Comparison of ENCODE assay signal across 31 cellular contexts in the genomic region with DNA sequence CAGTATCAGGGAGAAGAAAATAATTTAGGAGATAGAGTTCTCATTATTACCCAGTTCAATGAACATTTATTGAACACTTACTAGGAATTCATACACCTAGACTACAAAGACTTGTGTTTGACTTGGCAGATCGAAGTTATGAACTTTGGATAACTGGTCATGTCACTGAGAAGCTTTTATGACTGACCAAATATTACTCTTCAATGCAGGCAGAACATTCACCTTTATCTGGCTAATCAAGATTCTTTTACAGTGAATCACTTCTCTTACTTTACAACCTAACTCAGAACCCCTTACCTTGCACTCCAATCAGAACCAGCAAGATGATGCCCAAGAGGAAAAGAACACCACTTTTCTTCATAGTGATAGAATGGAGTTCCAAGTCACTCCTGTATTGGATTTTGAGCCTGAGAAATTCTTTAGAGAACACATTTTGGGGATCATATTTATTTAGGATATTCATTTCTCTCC. TPM values are rescaled to one million over a fixed set of nuclear protein-coding genes. Genes with fewer than 3 reads are reported as not detected.
DNase-seq lines count a peak whose midpoint lies in the region; ATAC-seq and TF ChIP-seq lines count a peak whose summit lies in the region.
"Had no signal": no experiment of that assay in that cellular context is flagged by ENCODE, and none has a peak within 500 bp of the region (broad histone marks: within the 10 kb centered on the region; RNA-seq: fewer than 3 reads in every experiment).

Gene CXCL9 (minus strand): TSS at position 421 of the 471 bp plus-strand sequence. CDS start 60 bp downstream, at position 361.

- no peak for DNase-seq in activated T-cell treated with anti-CD3 and anti-CD28 coated beads, Interleukin-2, amount 50 U/mL, for 4 hours
- no peak for DNase-seq in activated T-cell treated with anti-CD3 and anti-CD28 coated beads, Interleukin-2, amount 50 U/mL, for 48 hours
- DNase-seq in PC-3 (peak; percentile 86), foreskin keratinocyte (peak; percentile 61 to 79), spleen (no peak), DMS 273 treated with DMSO at 0.1 percent for 48 hours (lab: John Stamatoyannopoulos, UW) (no peak), NCI-H1694 treated with DMSO at 0.1 percent for 48 hours (lab: John Stamatoyannopoulos, UW) (no peak)
- DNase-seq: 8988T; activated CD4-positive, alpha-beta T cell treated with anti-CD3 and anti-CD28 coated beads for 36 hours; activated CD8-positive, alpha-beta memory T cell treated with anti-CD3 and anti-CD28 coated beads, Interleukin-2, amount 50 U/mL, for 48 hours; activated CD8-positive, alpha-beta T cell treated with anti-CD3 and anti-CD28 coated beads for 36 hours; activated naive CD4-positive, alpha-beta T cell treated with anti-CD3 and anti-CD28 coated beads, Interleukin-2, amount 50 U/mL, for 16 hours; amygdala; DND-41; GF-D8; midbrain; naive thymus-derived CD4-positive, alpha-beta T cell; NCI-H2029; NCI-H526; SHP77; sigmoid colon; stimulated activated CD4-positive, alpha-beta T cell treated with anti-CD3 and anti-CD28 coated beads, Interleukin-4, amount 100 ng/mL, for 24 hours; substantia nigra; upper lobe of right lung had no signal

- peak within 1 kb of the TSS; percentile 37 for H3K27ac ChIP-seq in PC-3 (ENCODE audit: low read length)
- no peak within 1 kb of the TSS for H3K27ac ChIP-seq in foreskin keratinocyte
- no peak within 1 kb of the TSS for H3K27ac ChIP-seq in spleen
- H3K27ac ChIP-seq: neutrophil, prostate gland, sigmoid colon, upper lobe of right lung had no signal

- TF ChIP-seq POLR2A in spleen (IDR thresholded peaks at IDR 0.05), result no peak

- no peak for ATAC-seq in activated T-cell treated with anti-CD3 and anti-CD28 coated beads, Interleukin-2, amount 50 U/mL, for 4 hours
- ATAC-seq in PC-3 (peak; percentile 81), foreskin keratinocyte (peak; percentile 84), HG02759 (IDR thresholded peaks at IDR 0.05; ENCODE audit: unreplicated experiment) (no peak)
- ATAC-seq: activated CD4-positive, alpha-beta T cell treated with anti-CD3 and anti-CD28 coated beads for 36 hours; activated CD8-positive, alpha-beta T cell treated with anti-CD3 and anti-CD28 coated beads for 36 hours; activated T-helper 17 cell treated with anti-CD3 and anti-CD28 coated beads, Interleukin-2, amount 50 U/mL, for 72 hours; naive thymus-derived CD4-positive, alpha-beta T cell; upper lobe of right lung had no signal

- no peaks in the 10 kb centered on the region for H3K79me2 ChIP-seq in PC-3 (ENCODE audit: low read length)

- H4K20me1 ChIP-seq in PC-3 (ENCODE audit: low read length), result no peaks in the 10 kb centered on the region

- POLR2A ChIA-PET in PC-3 (lab: Charles Lee; ENCODE audit: unreplicated experiment), result no interaction called here

- intact Hi-C loops in PC-3 (cut with micrococcal nuclease) (no loop called here), spleen (cut with DNase I; ENCODE audit: low total_unique reads) (no loop called here)

- no peak within 1 kb of the TSS for H2AFZ ChIP-seq in PC-3 (ENCODE audit: low read length)

- peak within 1 kb of the TSS; percentile 49 for H3K4me2 ChIP-seq in PC-3 (ENCODE audit: low read length)

- H3K4me1 ChIP-seq in PC-3 (ENCODE audit: insufficient read depth, low read length) (peaks cover 31% of the 10 kb centered on the region), foreskin keratinocyte (peaks cover 12% of the 10 kb centered on the region), spleen (peaks cover 0 to 12% (median 6%) of the 10 kb centered on the region in 6 donors)
- H3K4me1 ChIP-seq: prostate gland had no signal

- peaks cover 11% of the 10 kb centered on the region for H3K27me3 Mint-ChIP-seq in activated T-cell treated with anti-CD3 and anti-CD28 coated beads, Interleukin-2, amount 50 U/mL, for 4 hours (ENCODE audit: low read depth)

- no peaks in the 10 kb centered on the region for H3F3A ChIP-seq in PC-3 (ENCODE audit: low read length, unreplicated experiment)

- no peaks in the 10 kb centered on the region for H3K9me3 ChIP-seq in PC-3 (ENCODE audit: low read length)
- no peaks in the 10 kb centered on the region for H3K9me3 ChIP-seq in spleen
- H3K9me3 ChIP-seq: neutrophil, prostate gland, sigmoid colon, upper lobe of right lung had no signal

- no peak for TF ChIP-seq CTCF in PC-3 (conservative IDR thresholded peaks at IDR 0.05; ENCODE audit: low read depth, low read length)
- TF ChIP-seq CTCF in foreskin keratinocyte (conservative IDR thresholded peaks at IDR 0.05), result no peak
- no peak for TF ChIP-seq CTCF in spleen (IDR thresholded peaks at IDR 0.05 in 8 of 11, conservative IDR thresholded peaks at IDR 0.05 in 3 of 11)

- no peaks in the 10 kb centered on the region for H3K36me3 Mint-ChIP-seq in activated T-cell treated with anti-CD3 and anti-CD28 coated beads, Interleukin-2, amount 50 U/mL, for 4 hours (ENCODE audit: insufficient read depth)
- H3K36me3 Mint-ChIP-seq: CD14-positive monocyte; naive thymus-derived CD4-positive, alpha-beta T cell had no signal

- WGBS in spleen, 5 donors, result 70 to 77% (median 73%) methylated on average over 1 of the region's 1 CpG

- H3K27me3 ChIP-seq in PC-3 (ENCODE audit: low read length) (no peaks in the 10 kb centered on the region), foreskin keratinocyte (no peaks in the 10 kb centered on the region), spleen (replicated peaks in 1 of 7) (no peaks in the 10 kb centered on the region)
- H3K27me3 ChIP-seq: neutrophil, sigmoid colon, upper lobe of right lung had no signal

- BruUV-seq in PC-3 (replicated peaks; lab: Mats Ljungman, UMichigan), result no TSS peak

- no peaks in the 10 kb centered on the region for H3K36me3 ChIP-seq in PC-3 (ENCODE audit: low read depth, low read length)
- H3K36me3 ChIP-seq in spleen, result no peaks in the 10 kb centered on the region
- H3K36me3 ChIP-seq: neutrophil, prostate gland, sigmoid colon, upper lobe of right lung had no signal

- no peaks in the 10 kb centered on the region for H3K9me3 Mint-ChIP-seq in activated T-cell treated with anti-CD3 and anti-CD28 coated beads, Interleukin-2, amount 50 U/mL, for 4 hours
- H3K9me3 Mint-ChIP-seq: activated CD8-positive, alpha-beta T cell treated with anti-CD3 and anti-CD28 coated beads for 36 hours; activated T-helper 17 cell treated with anti-CD3 and anti-CD28 coated beads, Interleukin-2, amount 50 U/mL, for 72 hours; naive thymus-derived CD4-positive, alpha-beta T cell had no signal

- peak within 1 kb of the TSS; percentile 40 for H3K4me3 Mint-ChIP-seq in activated T-cell treated with anti-CD3 and anti-CD28 coated beads, Interleukin-2, amount 50 U/mL, for 4 hours
- H3K4me3 Mint-ChIP-seq: activated CD4-positive, alpha-beta T cell treated with anti-CD3 and anti-CD28 coated beads for 36 hours; activated CD8-positive, alpha-beta T cell treated with anti-CD3 and anti-CD28 coated beads for 36 hours; activated T-helper 17 cell treated with anti-CD3 and anti-CD28 coated beads, Interleukin-2, amount 50 U/mL, for 72 hours; CD14-positive monocyte; naive thymus-derived CD4-positive, alpha-beta T cell had no signal

- H3K4me3 ChIP-seq in PC-3 (ENCODE audit: low read length) (no peak within 1 kb of the TSS), spleen (no peak within 1 kb of the TSS)
- H3K4me3 ChIP-seq: prostate gland, sigmoid colon, upper lobe of right lung had no signal

- no peaks in the 10 kb centered on the region for H3K9me2 ChIP-seq in PC-3 (replicated peaks; ENCODE audit: low read length)

- no peak within 1 kb of the TSS for H3K9ac ChIP-seq in PC-3 (ENCODE audit: low read length)

- CTCF ChIA-PET in PC-3 (lab: Charles Lee), result no interaction called here

- H3K4me1 Mint-ChIP-seq in activated T-cell treated with anti-CD3 and anti-CD28 coated beads, Interleukin-2, amount 50 U/mL, for 4 hours (ENCODE audit: low read depth), result no peaks in the 10 kb centered on the region
- H3K4me1 Mint-ChIP-seq: activated T-helper 17 cell treated with anti-CD3 and anti-CD28 coated beads, Interleukin-2, amount 50 U/mL, for 72 hours had no signal

RNA-seq across cellular contexts. Expression of gene CXCL9, which starts in this region (rescaled TPM):
- 10 to 100 TPM; 13.0 to 65.1 (median 15.1) TPM for total RNA-seq in activated T-cell treated with anti-CD3 and anti-CD28 coated beads, Interleukin-2, amount 50 U/mL, for 4 hours
- total RNA-seq in PC-3 (2014; rRNA removed) (not detected in 2 replicates), foreskin keratinocyte (not detected in 2 replicates), spleen (10 to 100 TPM in 3 of 7 donors, 1 to 10 TPM in 4; 3.4 to 20.9 (median 6.0) TPM)
- polyA plus RNA-seq in foreskin keratinocyte (0.01 TPM in 1 of 2 replicates, not detected in the other), spleen (10 to 100 TPM; 22.5 to 25.5 (median 23.9) TPM)
- total RNA-seq: endothelial cell of umbilical vein; glomerular endothelial cell; naive thymus-derived CD4-positive, alpha-beta T cell; sigmoid colon had no signal
- polyA plus RNA-seq: endothelial cell of umbilical vein; naive thymus-derived CD4-positive, alpha-beta T cell had no signal

Comparison
In these comparisons a context has a peak if more than half of its experiments do, and no peak if none do; other contexts are left out.
1. RNA of gene CXCL9 (polyA plus RNA-seq): 22.5 to 25.5 TPM in spleen; 0.01 TPM in foreskin keratinocyte; every median in the first group is over 10 times any median in the second.
2. Peak in DNase-seq, ATAC-seq, H3K27ac ChIP-seq and H3K4me2 ChIP-seq in PC-3; RNA of the gene not detected or under 1 TPM.
3. Peak in DNase-seq and ATAC-seq in foreskin keratinocyte; RNA of the gene not detected or under 1 TPM.